In the genomic region with DNA sequence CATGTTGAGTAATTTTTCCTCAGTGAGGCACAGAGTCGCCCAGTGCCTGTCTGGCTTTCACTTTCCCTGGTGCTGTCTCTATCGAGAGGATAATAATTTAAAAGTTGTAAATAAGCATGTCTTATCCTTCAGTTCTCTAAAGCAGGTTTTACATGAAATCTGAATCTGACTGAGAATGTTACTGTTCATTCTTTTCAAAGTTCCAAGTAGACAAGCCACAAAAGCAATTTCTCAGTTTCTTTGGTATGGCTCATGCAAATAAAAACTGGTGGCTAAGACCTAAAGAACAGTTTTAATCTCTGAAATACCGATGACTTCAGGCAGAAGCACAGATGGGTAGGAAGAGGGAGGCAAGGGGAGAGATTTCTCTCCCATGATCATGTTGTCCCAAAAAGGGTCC, we compare ENCODE assay signal across 14 cellular contexts.
DNase-seq lines count a peak whose midpoint lies in the region; ATAC-seq and TF ChIP-seq lines count a peak whose summit lies in the region.
"Had no signal": no experiment of that assay in that cellular context is flagged by ENCODE, and none has a peak within 500 bp of the region (broad histone marks: within the 10 kb centered on the region; RNA-seq: fewer than 3 reads in every experiment).

No MANE protein-coding gene starts in this region.

- DNase-seq in GM13976 (ENCODE audit: low spot score) (peak; percentile 34), T1000 (lab: John Stamatoyannopoulos, UW) (no peak), colonic mucosa (no peak)
- DNase-seq in effector memory CD8-positive, alpha-beta T cell, result no peak
- DNase-seq: DMS79 treated with DMSO at 0.1 percent for 48 hours, hypothalamus, KBM-7, mesendoderm, NCI-H2081 treated with DMSO at 0.1 percent for 48 hours, WERI-Rb-1 had no signal

- ATAC-seq in GM19043 (IDR thresholded peaks at IDR 0.05; ENCODE audit: low read depth, unreplicated experiment), result peak; percentile 41
- ATAC-seq in HG03354 (IDR thresholded peaks at IDR 0.05; ENCODE audit: poor library complexity, severe bottlenecking, unreplicated experiment), result peak; percentile 39
- ATAC-seq in effector memory CD8-positive, alpha-beta T cell (replicated peaks), result no peak
- ATAC-seq in gastroesophageal sphincter, result no peak

- no peaks in the 10 kb centered on the region for H3K36me3 ChIP-seq in gastroesophageal sphincter
- no peaks in the 10 kb centered on the region for H3K36me3 ChIP-seq in colonic mucosa
- H3K36me3 ChIP-seq: ascending aorta, WERI-Rb-1 had no signal

- H3K9me3 ChIP-seq in gastroesophageal sphincter (peaks cover 0 to 3% (median 0%) of the 10 kb centered on the region in 3 donors), colonic mucosa (no peaks in the 10 kb centered on the region)
- H3K9me3 ChIP-seq: ascending aorta had no signal

- H3K27ac ChIP-seq in gastroesophageal sphincter (no peak overlapping the region), colonic mucosa (no peak overlapping the region)
- H3K27ac ChIP-seq: ascending aorta, WERI-Rb-1 had no signal

- TF ChIP-seq CTCF in GM13976 (IDR thresholded peaks at IDR 0.05; ENCODE audit: borderline replicate concordance, control extremely low read depth, extremely low read depth, insufficient read depth, missing control alignments) (no peak), gastroesophageal sphincter (IDR thresholded peaks at IDR 0.05) (no peak), colonic mucosa (IDR thresholded peaks at IDR 0.05) (no peak)

- no peaks in the 10 kb centered on the region for H3K9me3 Mint-ChIP-seq in effector memory CD8-positive, alpha-beta T cell

- peak overlapping the region; percentile 3 to 38 for H3K27ac Mint-ChIP-seq in effector memory CD8-positive, alpha-beta T cell

- H3K9ac ChIP-seq in colonic mucosa (ENCODE audit: low read depth in 2 of 2, low read length in 2 of 2), result no peak overlapping the region

- WGBS in gastroesophageal sphincter (ENCODE audit: low coverage in 1 of 2), 2 donors, result 77 to 100% methylated on average over 1 to 3 of the region's 3 CpGs

- peak overlapping the region; percentile 18 to 29 for H3K4me3 Mint-ChIP-seq in effector memory CD8-positive, alpha-beta T cell

- no peak for TF ChIP-seq POLR2A in gastroesophageal sphincter (IDR thresholded peaks at IDR 0.05)

- H3K4me1 Mint-ChIP-seq in effector memory CD8-positive, alpha-beta T cell (ENCODE audit: low read depth in 2 of 2), result peaks cover 19 to 23% of the 10 kb centered on the region in 2 donors

- no peaks in the 10 kb centered on the region for H3K36me3 Mint-ChIP-seq in effector memory CD8-positive, alpha-beta T cell (ENCODE audit: insufficient read depth)

- H3K27me3 Mint-ChIP-seq in effector memory CD8-positive, alpha-beta T cell, result no peaks in the 10 kb centered on the region

- H3K4me3 ChIP-seq in gastroesophageal sphincter (no peak overlapping the region), colonic mucosa (no peak overlapping the region)
- H3K4me3 ChIP-seq: ascending aorta had no signal

- no peaks in the 10 kb centered on the region for H3K27me3 ChIP-seq in gastroesophageal sphincter
- no peaks in the 10 kb centered on the region for H3K27me3 ChIP-seq in colonic mucosa
- H3K27me3 ChIP-seq: ascending aorta had no signal

- intact Hi-C loops in colonic mucosa (cut with DNase I), result no loop called here

- no peak for TF ChIP-seq EP300 in gastroesophageal sphincter (IDR thresholded peaks at IDR 0.05)

- in situ Hi-C loops in GM13976 (cut with MboI; ENCODE audit: low sequenced_read_pairs, unreplicated experiment), result no loop called here

- H3K4me1 ChIP-seq in gastroesophageal sphincter (no peaks in the 10 kb centered on the region), colonic mucosa (no peaks in the 10 kb centered on the region)
- H3K4me1 ChIP-seq: ascending aorta had no signal

Comparison
In these comparisons a context has a peak if more than half of its experiments do, and no peak if none do; other contexts are left out.
1. ATAC-seq: peak in GM19043 (single experiment) and HG03354 (single experiment); none in effector memory CD8-positive, alpha-beta T cell (single experiment) and gastroesophageal sphincter (single experiment).